In genomic region chrX:10634681-10635161, GRCh38 we compare ENCODE assay signal across 9 cellular contexts. TPM values are rescaled to one million over a fixed set of nuclear protein-coding genes. Genes with fewer than 3 reads are reported as not detected.
DNase-seq lines count a peak whose midpoint lies in the region; ATAC-seq and TF ChIP-seq lines count a peak whose summit lies in the region.
"Had no signal": no experiment of that assay in that cellular context is flagged by ENCODE, and none has a peak within 500 bp of the region (broad histone marks: within the 10 kb centered on the region; RNA-seq: fewer than 3 reads in every experiment).

No MANE protein-coding gene starts in this region.

- H3K9me3 ChIP-seq in HCT116 (ENCODE audit: control insufficient read depth in 1 of 2, insufficient read depth in 1 of 2, low read depth in 1 of 2, low read length in 2 of 2) (no peaks in the 10 kb centered on the region), SJCRH30 (replicated peaks) (0 out of 2 replicates have a peak, but pooled peaks cover under 1% of the 10 kb centered on the region), skeletal muscle satellite cell (replicated peaks; ENCODE audit: low read length) (no peaks in the 10 kb centered on the region)

- ATAC-seq in HCT116 (peak; percentile 69), HG02610 (IDR thresholded peaks at IDR 0.05; ENCODE audit: unreplicated experiment) (no peak), HG03095 (IDR thresholded peaks at IDR 0.05; ENCODE audit: unreplicated experiment) (no peak)

- no peaks in the 10 kb centered on the region; the same call in 1 of the 2 replicates for H3K79me2 ChIP-seq in HCT116 (ENCODE audit: insufficient read depth, low read length)

- no peak overlapping the region for H2AFZ ChIP-seq in HCT116 (ENCODE audit: low read depth, low read length, poor library complexity, severe bottlenecking)

- TF ChIP-seq CTCF in HCT116 (IDR thresholded peaks at IDR 0.05 in 2 of 3, conservative IDR thresholded peaks at IDR 0.05 in 1 of 3; ENCODE audit: borderline replicate concordance in 1 of 3, insufficient read depth in 1 of 3, low read depth in 2 of 3, low read length in 2 of 3) (no peak), fibroblast of the aortic adventitia (IDR thresholded peaks at IDR 0.05; ENCODE audit: insufficient read depth, low read length) (no peak)

- H3K27ac ChIP-seq in HCT116 (ENCODE audit: low read depth, low read length) = peak overlapping the region; percentile 93
- H3K27ac ChIP-seq in SJCRH30 = peak overlapping the region; percentile 81

- no peaks in the 10 kb centered on the region for H4K20me1 ChIP-seq in HCT116 (ENCODE audit: insufficient read depth)

- H3K9ac ChIP-seq in HCT116 (ENCODE audit: low read length) (peak overlapping the region; percentile 51), skeletal muscle satellite cell (ENCODE audit: low read depth, low read length) (peak overlapping the region; percentile 53)

- no peaks in the 10 kb centered on the region for H3K27me3 ChIP-seq in HCT116 (ENCODE audit: insufficient read depth, low read length)
- H3K27me3 ChIP-seq in SJCRH30 = no peaks in the 10 kb centered on the region
- no peaks in the 10 kb centered on the region for H3K27me3 ChIP-seq in skeletal muscle satellite cell (ENCODE audit: control insufficient read depth, insufficient read depth, low read length)

- TF ChIP-seq RAD21 in HCT116 (IDR thresholded peaks at IDR 0.05; ENCODE audit: low read depth) = 0 out of 2 replicates have a peak, but pooled peaks have one; percentile 7

- RAD21 ChIA-PET in HCT116 (lab: Charles Lee; ENCODE audit: low non-redundant PET in 1 of 2, low total read pairs in 2 of 2, uncharacterized antibody in 2 of 2, unreplicated experiment in 2 of 2) = no interaction called here

- peak overlapping the region; percentile 72 for H3K4me2 ChIP-seq in HCT116 (ENCODE audit: low read length)
- H3K4me2 ChIP-seq in skeletal muscle satellite cell (ENCODE audit: low read length) = peak overlapping the region; percentile 53

- POLR2A ChIA-PET in HCT116 (lab: Charles Lee) = interaction anchor here (1.2 kb wide), 1 partner anchor 15 kb away, joined by 3 read pairs; the partner anchor contains the start of gene MID1

- H3K9me2 ChIP-seq in HCT116 (ENCODE audit: insufficient read depth) = no peaks in the 10 kb centered on the region

- H3K4me3 ChIP-seq in HCT116 (replicated peaks in 1 of 2; ENCODE audit: low read depth in 1 of 2, low read length in 2 of 2) = peak overlapping the region in 1 of 2 experiments; percentile 42; a peak in 3 of 4 replicates
- peak overlapping the region; percentile 37 for H3K4me3 ChIP-seq in SJCRH30
- H3K4me3 ChIP-seq in fibroblast of the aortic adventitia (ENCODE audit: low read depth, low read length) = no peak overlapping the region
- H3K4me3 ChIP-seq in skeletal muscle satellite cell (ENCODE audit: low read length) = peak overlapping the region; percentile 8

- BruUV-seq in HCT116 (replicated peaks; lab: Mats Ljungman, UMichigan) = no TSS peak

- DNase-seq in HCT116 (ENCODE audit: low read depth, low spot score) = peak; percentile 81
- peak; percentile 84 to 85 for DNase-seq in SJCRH30
- peak; percentile 80 for DNase-seq in fibroblast of the aortic adventitia (ENCODE audit: low read depth)
- no peak for DNase-seq in stimulated activated CD8-positive, alpha-beta memory T cell treated with anti-CD3 and anti-CD28 coated beads, Interleukin-4, amount 100 ng/mL, for 48 hours
- no peak for DNase-seq in occipital lobe (lab: John Stamatoyannopoulos, UW)
- DNase-seq: NCI-H1694 treated with DMSO at 0.1 percent for 48 hours had no signal

- CTCF ChIA-PET in HCT116 (lab: Charles Lee) = interaction anchor here (0.7 kb wide), 1 partner anchor 444 kb away, joined by 3 read pairs; no protein-coding TSS in a partner anchor

- no peak for TF ChIP-seq POLR2A in HCT116 (IDR thresholded peaks at IDR 0.05; ENCODE audit: borderline replicate concordance, extremely low read depth, insufficient read depth, insufficient read length)

- intact Hi-C loops in HCT116 (cut with micrococcal nuclease) = loop anchor here (5.0 kb wide), 1 partner anchor 57 kb away; no protein-coding TSS in a partner anchor

- no peaks in the 10 kb centered on the region for H3K36me3 ChIP-seq in HCT116 (ENCODE audit: control insufficient read depth in 1 of 2, insufficient read depth in 2 of 2, low read length in 2 of 2)
- no peaks in the 10 kb centered on the region for H3K36me3 ChIP-seq in SJCRH30
- no peaks in the 10 kb centered on the region for H3K36me3 ChIP-seq in skeletal muscle satellite cell (ENCODE audit: insufficient read depth, low read length)

- H3K4me1 ChIP-seq in HCT116 (ENCODE audit: control insufficient read depth in 1 of 2, insufficient read depth in 2 of 2, low read length in 2 of 2) (peaks cover 52 to 67% of the 10 kb centered on the region in 2 experiments), SJCRH30 (peaks cover 31% of the 10 kb centered on the region), skeletal muscle satellite cell (ENCODE audit: control insufficient read depth, insufficient read depth, low read length) (peaks cover 30% of the 10 kb centered on the region)

TF ChIP-seq in HCT116, 20 proteins besides CTCF, POLR2A, EP300 and RAD21 (continues in another document):
- TF ChIP-seq EZH2 (IDR thresholded peaks at IDR 0.05) (no peak), MAX (IDR thresholded peaks at IDR 0.05) (no peak; the same call in 1 of the 2 replicates), JUND (IDR thresholded peaks at IDR 0.05) (peak; percentile 79), YY1 (IDR thresholded peaks at IDR 0.05; ENCODE audit: extremely low read depth, insufficient replicate concordance, low read depth, low read length) (no peak), REST (IDR thresholded peaks at IDR 0.05; ENCODE audit: low read depth) (no peak), ELF1 (IDR thresholded peaks at IDR 0.05; ENCODE audit: borderline replicate concordance, low read depth) (no peak), TCF7L2 (IDR thresholded peaks at IDR 0.05; ENCODE audit: borderline replicate concordance, extremely low read depth, insufficient read depth, insufficient read length) (peak; percentile 83), POLR2AphosphoS5 (IDR thresholded peaks at IDR 0.05; ENCODE audit: low read depth, low read length) (peak; percentile 24; the same call in 1 of the 2 replicates), EZH2phosphoT487 (IDR thresholded peaks at IDR 0.05; ENCODE audit: borderline replicate concordance) (no peak), SP1 (IDR thresholded peaks at IDR 0.05; ENCODE audit: low read depth) (peak; percentile 83), SIN3A (IDR thresholded peaks at IDR 0.05; ENCODE audit: low read depth) (no peak), SRF (IDR thresholded peaks at IDR 0.05; ENCODE audit: low read depth) (peak; percentile 30), ZNF274 (IDR thresholded peaks at IDR 0.05; ENCODE audit: low read depth, low read length) (no peak)
- TF ChIP-seq, protein P1, sequence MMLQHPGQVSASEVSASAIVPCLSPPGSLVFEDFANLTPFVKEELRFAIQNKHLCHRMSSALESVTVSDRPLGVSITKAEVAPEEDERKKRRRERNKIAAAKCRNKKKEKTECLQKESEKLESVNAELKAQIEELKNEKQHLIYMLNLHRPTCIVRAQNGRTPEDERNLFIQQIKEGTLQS (IDR thresholded peaks at IDR 0.05) = peak; percentile 24; the same call in 1 of the 2 replicates

RNA-seq across cellular contexts. Expression of gene MID1, which starts 14.3 kb away (rescaled TPM):
- total RNA-seq in HCT116 (2021; ENCODE audit: unreplicated experiment) (48.8 TPM), fibroblast of the aortic adventitia (ENCODE audit: low replicate concordance) (18.0 and 20.4 TPM in 2 replicates), occipital lobe (24.6 TPM)
- 18.3 and 21.7 TPM in 2 replicates for polyA plus RNA-seq in HCT116 (2012)
- total RNA-seq in SJCRH30 (2014; rRNA removed; shearing (Covaris generic)) = 34.5 and 38.4 TPM in 2 replicates
- 5.2 and 5.3 TPM in 2 replicates for total RNA-seq in skeletal muscle satellite cell (2012; rRNA removed)

Comparison
In these comparisons a context has a peak if more than half of its experiments do, and no peak if none do; other contexts are left out.
1. DNase-seq: peak in HCT116 (single experiment), SJCRH30 (2 of 2) and fibroblast of the aortic adventitia (single experiment); none in stimulated activated CD8-positive, alpha-beta memory T cell treated with anti-CD3 and anti-CD28 coated beads, Interleukin-4, amount 100 ng/mL, for 48 hours (single experiment) and occipital lobe (single experiment).